In the genomic region with DNA sequence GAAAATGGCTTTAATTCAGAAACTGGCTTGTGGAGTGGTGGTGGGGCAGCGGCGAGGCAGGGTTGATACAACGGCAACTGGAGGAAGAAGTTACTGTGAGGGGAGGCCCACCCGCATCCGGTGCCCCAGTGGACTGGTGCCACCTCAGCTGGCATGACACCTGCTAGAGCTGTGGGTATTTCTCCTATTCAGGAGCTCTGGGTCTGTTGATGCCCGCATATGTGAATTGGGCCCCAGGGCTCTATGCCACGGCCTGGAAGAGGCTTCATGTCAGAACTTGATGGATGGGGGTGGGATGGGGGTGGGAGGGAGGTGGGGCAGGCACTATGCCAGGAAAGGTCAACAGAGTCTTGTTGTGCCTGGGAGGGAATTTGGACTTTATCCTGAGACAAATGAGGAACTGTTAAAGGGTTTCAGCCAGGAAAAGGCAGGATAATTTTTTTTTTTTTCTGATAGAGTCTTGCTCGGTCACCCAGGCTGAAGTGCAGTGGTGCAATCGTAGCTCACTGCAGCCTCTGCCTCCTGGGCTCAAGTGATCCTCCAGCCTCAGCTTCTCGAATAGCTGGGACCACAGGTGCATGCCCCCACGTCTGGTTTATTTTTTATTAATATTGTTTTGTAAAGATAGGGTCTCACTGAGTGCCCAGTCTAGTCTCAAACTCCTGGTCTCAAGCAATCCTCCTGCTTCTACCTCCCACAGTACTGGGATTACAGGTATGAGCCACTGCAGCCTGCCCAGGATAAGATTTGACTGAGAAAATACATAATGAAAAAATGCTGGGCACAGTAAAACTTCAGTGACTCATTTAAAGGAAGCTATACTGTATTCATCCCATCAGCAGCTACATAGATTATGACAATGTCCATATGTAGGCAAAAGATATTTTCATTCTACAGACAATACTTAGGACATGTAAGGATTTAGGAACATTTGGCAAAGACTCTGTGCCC, we compare ENCODE assay signal across 1 cellular context.
TF ChIP-seq lines count a peak whose summit lies in the region.

No MANE protein-coding gene starts in this region.

TF ChIP-seq in HepG2, 621 proteins besides CTCF, POLR2A, EP300 and RAD21 (continued from another document and continues in another):
- TF ChIP-seq MYC (CRISPR knock-in tag; IDR thresholded peaks at IDR 0.05; ENCODE audit: borderline replicate concordance) (0 out of 2 replicates have a peak, but pooled peaks have one; percentile 27), ERF (CRISPR knock-in tag; IDR thresholded peaks at IDR 0.05) (0 out of 2 replicates have a peak, but pooled peaks have one; percentile 49), TGIF2 (CRISPR knock-in tag; IDR thresholded peaks at IDR 0.05) (0 out of 2 replicates have a peak, but pooled peaks have one; percentile 53), ZNF274 (CRISPR knock-in tag; IDR thresholded peaks at IDR 0.05) (no peak), ATF7-NPFF (CRISPR knock-in tag; IDR thresholded peaks at IDR 0.05; ENCODE audit: low read depth) (no peak; the same call in 1 of the 2 replicates), PLRG1 (conservative IDR thresholded peaks at IDR 0.05) (no peak), NFATC3 (CRISPR knock-in tag; IDR thresholded peaks at IDR 0.05) (no peak), TCF7L2 (IDR thresholded peaks at IDR 0.05; ENCODE audit: low read depth, low read length) (no peak), KDM6A (CRISPR knock-in tag; IDR thresholded peaks at IDR 0.05; ENCODE audit: low read depth) (peak; percentile 60; the same call in 1 of the 2 replicates), TMF1 (CRISPR knock-in tag; IDR thresholded peaks at IDR 0.05; ENCODE audit: low read depth) (no peak), RFX3 (CRISPR knock-in tag; IDR thresholded peaks at IDR 0.05) (no peak), FOXO1 (CRISPR knock-in tag; IDR thresholded peaks at IDR 0.05) (peak; percentile 77), RBFOX2 (IDR thresholded peaks at IDR 0.05; ENCODE audit: low read depth, low read length) (no peak), ZMYM4 (CRISPR knock-in tag; IDR thresholded peaks at IDR 0.05) (no peak), MEIS1 (CRISPR knock-in tag; IDR thresholded peaks at IDR 0.05; ENCODE audit: borderline replicate concordance) (peak; percentile 92; the same call in 1 of the 2 replicates), GPN1 (CRISPR knock-in tag; IDR thresholded peaks at IDR 0.05; ENCODE audit: borderline replicate concordance) (no peak), REL (CRISPR knock-in tag; conservative IDR thresholded peaks at IDR 0.05) (no peak), ZFP36L1 (CRISPR knock-in tag; IDR thresholded peaks at IDR 0.05) (no peak), JDP2 (CRISPR knock-in tag; IDR thresholded peaks at IDR 0.05; ENCODE audit: borderline replicate concordance) (no peak), FOXK1 (CRISPR knock-in tag; IDR thresholded peaks at IDR 0.05; ENCODE audit: borderline replicate concordance, low read depth) (peak; percentile 45; the same call in 1 of the 2 replicates), AKAP8 (CRISPR knock-in tag; IDR thresholded peaks at IDR 0.05) (no peak), CBX5 (CRISPR knock-in tag; IDR thresholded peaks at IDR 0.05; ENCODE audit: borderline replicate concordance) (no peak), DNMT1 (CRISPR knock-in tag; IDR thresholded peaks at IDR 0.05) (no peak), BHLHE40 (IDR thresholded peaks at IDR 0.05; ENCODE audit: low read length) (no peak), ZNF839 (CRISPR knock-in tag; IDR thresholded peaks at IDR 0.05; ENCODE audit: borderline replicate concordance) (no peak), HNRNPK (IDR thresholded peaks at IDR 0.05; ENCODE audit: low read depth, low read length, poor library complexity, severe bottlenecking) (peak; percentile 60), POGZ (CRISPR knock-in tag; IDR thresholded peaks at IDR 0.05) (peak; percentile 61), ZNF431 (CRISPR knock-in tag; IDR thresholded peaks at IDR 0.05; ENCODE audit: borderline replicate concordance, low read depth) (0 out of 2 replicates have a peak, but pooled peaks have one; percentile 36), ZSCAN22 (CRISPR knock-in tag; IDR thresholded peaks at IDR 0.05) (no peak), EED (CRISPR knock-in tag; IDR thresholded peaks at IDR 0.05) (no peak), NCOR1 (IDR thresholded peaks at IDR 0.05; ENCODE audit: borderline replicate concordance, low read length) (peak; percentile 56; the same call in 1 of the 2 replicates), ZNF329 (CRISPR knock-in tag; IDR thresholded peaks at IDR 0.05; ENCODE audit: low read depth) (no peak), ATRX (CRISPR knock-in tag; IDR thresholded peaks at IDR 0.05; ENCODE audit: borderline replicate concordance) (no peak), NRL (CRISPR knock-in tag; IDR thresholded peaks at IDR 0.05; ENCODE audit: borderline replicate concordance) (0 out of 2 replicates have a peak, but pooled peaks have one; percentile 7), ZNF607 (CRISPR knock-in tag; IDR thresholded peaks at IDR 0.05; ENCODE audit: borderline replicate concordance) (no peak), ZIK1 (CRISPR knock-in tag; IDR thresholded peaks at IDR 0.05; ENCODE audit: borderline replicate concordance, low read depth) (no peak), PPARG (CRISPR knock-in tag; conservative IDR thresholded peaks at IDR 0.05) (0 out of 2 replicates have a peak, but pooled peaks have one; percentile 20), ZNF282 (IDR thresholded peaks at IDR 0.05; ENCODE audit: partially characterized antibody) (no peak), ZNF737 (CRISPR knock-in tag; IDR thresholded peaks at IDR 0.05; ENCODE audit: borderline replicate concordance) (no peak), FOXC1 (CRISPR knock-in tag; IDR thresholded peaks at IDR 0.05; ENCODE audit: borderline replicate concordance) (peak; percentile 71; the same call in 1 of the 2 replicates), U2AF2 (IDR thresholded peaks at IDR 0.05; ENCODE audit: low read depth, low read length) (no peak)
- TF ChIP-seq, protein P1, sequence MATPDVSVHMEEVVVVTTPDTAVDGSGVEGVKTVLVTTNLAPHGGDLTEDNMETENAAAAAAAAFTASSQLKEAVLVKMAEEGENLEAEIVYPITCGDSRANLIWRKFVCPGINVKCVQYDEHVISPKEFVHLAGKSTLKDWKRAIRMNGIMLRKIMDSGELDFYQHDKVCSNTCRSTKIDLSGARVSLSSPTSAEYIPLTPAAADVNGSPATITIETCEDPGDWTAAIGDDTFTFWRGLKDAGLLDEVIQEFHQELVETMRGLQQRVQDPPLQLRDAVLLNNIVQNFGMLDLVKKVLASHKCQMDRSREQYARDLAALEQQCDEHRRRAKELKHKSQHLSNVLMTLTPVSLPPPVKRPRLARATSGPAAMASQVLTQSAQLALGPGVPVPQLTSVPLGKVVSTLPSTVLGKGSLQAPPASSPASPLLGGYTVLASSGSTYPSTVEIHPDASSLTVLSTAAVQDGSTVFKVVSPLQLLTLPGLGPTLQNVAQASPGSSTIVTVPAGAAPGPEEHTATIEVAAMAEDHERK (CRISPR knock-in tag; IDR thresholded peaks at IDR 0.05; ENCODE audit: low read depth): no peak
- TF ChIP-seq, protein P2, sequence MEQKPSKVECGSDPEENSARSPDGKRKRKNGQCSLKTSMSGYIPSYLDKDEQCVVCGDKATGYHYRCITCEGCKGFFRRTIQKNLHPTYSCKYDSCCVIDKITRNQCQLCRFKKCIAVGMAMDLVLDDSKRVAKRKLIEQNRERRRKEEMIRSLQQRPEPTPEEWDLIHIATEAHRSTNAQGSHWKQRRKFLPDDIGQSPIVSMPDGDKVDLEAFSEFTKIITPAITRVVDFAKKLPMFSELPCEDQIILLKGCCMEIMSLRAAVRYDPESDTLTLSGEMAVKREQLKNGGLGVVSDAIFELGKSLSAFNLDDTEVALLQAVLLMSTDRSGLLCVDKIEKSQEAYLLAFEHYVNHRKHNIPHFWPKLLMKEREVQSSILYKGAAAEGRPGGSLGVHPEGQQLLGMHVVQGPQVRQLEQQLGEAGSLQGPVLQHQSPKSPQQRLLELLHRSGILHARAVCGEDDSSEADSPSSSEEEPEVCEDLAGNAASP (CRISPR knock-in tag; IDR thresholded peaks at IDR 0.05; ENCODE audit: borderline replicate concordance): peak; percentile 81
- TF ChIP-seq, protein P3, sequence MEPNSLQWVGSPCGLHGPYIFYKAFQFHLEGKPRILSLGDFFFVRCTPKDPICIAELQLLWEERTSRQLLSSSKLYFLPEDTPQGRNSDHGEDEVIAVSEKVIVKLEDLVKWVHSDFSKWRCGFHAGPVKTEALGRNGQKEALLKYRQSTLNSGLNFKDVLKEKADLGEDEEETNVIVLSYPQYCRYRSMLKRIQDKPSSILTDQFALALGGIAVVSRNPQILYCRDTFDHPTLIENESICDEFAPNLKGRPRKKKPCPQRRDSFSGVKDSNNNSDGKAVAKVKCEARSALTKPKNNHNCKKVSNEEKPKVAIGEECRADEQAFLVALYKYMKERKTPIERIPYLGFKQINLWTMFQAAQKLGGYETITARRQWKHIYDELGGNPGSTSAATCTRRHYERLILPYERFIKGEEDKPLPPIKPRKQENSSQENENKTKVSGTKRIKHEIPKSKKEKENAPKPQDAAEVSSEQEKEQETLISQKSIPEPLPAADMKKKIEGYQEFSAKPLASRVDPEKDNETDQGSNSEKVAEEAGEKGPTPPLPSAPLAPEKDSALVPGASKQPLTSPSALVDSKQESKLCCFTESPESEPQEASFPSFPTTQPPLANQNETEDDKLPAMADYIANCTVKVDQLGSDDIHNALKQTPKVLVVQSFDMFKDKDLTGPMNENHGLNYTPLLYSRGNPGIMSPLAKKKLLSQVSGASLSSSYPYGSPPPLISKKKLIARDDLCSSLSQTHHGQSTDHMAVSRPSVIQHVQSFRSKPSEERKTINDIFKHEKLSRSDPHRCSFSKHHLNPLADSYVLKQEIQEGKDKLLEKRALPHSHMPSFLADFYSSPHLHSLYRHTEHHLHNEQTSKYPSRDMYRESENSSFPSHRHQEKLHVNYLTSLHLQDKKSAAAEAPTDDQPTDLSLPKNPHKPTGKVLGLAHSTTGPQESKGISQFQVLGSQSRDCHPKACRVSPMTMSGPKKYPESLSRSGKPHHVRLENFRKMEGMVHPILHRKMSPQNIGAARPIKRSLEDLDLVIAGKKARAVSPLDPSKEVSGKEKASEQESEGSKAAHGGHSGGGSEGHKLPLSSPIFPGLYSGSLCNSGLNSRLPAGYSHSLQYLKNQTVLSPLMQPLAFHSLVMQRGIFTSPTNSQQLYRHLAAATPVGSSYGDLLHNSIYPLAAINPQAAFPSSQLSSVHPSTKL (CRISPR knock-in tag; IDR thresholded peaks at IDR 0.05): peak; percentile 80
- TF ChIP-seq, protein P4, sequence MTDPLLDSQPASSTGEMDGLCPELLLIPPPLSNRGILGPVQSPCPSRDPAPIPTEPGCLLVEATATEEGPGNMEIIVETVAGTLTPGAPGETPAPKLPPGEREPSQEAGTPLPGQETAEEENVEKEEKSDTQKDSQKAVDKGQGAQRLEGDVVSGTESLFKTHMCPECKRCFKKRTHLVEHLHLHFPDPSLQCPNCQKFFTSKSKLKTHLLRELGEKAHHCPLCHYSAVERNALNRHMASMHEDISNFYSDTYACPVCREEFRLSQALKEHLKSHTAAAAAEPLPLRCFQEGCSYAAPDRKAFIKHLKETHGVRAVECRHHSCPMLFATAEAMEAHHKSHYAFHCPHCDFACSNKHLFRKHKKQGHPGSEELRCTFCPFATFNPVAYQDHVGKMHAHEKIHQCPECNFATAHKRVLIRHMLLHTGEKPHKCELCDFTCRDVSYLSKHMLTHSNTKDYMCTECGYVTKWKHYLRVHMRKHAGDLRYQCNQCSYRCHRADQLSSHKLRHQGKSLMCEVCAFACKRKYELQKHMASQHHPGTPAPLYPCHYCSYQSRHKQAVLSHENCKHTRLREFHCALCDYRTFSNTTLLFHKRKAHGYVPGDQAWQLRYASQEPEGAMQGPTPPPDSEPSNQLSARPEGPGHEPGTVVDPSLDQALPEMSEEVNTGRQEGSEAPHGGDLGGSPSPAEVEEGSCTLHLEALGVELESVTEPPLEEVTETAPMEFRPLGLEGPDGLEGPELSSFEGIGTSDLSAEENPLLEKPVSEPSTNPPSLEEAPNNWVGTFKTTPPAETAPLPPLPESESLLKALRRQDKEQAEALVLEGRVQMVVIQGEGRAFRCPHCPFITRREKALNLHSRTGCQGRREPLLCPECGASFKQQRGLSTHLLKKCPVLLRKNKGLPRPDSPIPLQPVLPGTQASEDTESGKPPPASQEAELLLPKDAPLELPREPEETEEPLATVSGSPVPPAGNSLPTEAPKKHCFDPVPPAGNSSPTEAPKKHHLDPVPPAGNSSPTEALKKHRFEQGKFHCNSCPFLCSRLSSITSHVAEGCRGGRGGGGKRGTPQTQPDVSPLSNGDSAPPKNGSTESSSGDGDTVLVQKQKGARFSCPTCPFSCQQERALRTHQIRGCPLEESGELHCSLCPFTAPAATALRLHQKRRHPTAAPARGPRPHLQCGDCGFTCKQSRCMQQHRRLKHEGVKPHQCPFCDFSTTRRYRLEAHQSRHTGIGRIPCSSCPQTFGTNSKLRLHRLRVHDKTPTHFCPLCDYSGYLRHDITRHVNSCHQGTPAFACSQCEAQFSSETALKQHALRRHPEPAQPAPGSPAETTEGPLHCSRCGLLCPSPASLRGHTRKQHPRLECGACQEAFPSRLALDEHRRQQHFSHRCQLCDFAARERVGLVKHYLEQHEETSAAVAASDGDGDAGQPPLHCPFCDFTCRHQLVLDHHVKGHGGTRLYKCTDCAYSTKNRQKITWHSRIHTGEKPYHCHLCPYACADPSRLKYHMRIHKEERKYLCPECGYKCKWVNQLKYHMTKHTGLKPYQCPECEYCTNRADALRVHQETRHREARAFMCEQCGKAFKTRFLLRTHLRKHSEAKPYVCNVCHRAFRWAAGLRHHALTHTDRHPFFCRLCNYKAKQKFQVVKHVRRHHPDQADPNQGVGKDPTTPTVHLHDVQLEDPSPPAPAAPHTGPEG (CRISPR knock-in tag; IDR thresholded peaks at IDR 0.05): no peak; the same call in 1 of the 2 replicates
- TF ChIP-seq, protein P5, sequence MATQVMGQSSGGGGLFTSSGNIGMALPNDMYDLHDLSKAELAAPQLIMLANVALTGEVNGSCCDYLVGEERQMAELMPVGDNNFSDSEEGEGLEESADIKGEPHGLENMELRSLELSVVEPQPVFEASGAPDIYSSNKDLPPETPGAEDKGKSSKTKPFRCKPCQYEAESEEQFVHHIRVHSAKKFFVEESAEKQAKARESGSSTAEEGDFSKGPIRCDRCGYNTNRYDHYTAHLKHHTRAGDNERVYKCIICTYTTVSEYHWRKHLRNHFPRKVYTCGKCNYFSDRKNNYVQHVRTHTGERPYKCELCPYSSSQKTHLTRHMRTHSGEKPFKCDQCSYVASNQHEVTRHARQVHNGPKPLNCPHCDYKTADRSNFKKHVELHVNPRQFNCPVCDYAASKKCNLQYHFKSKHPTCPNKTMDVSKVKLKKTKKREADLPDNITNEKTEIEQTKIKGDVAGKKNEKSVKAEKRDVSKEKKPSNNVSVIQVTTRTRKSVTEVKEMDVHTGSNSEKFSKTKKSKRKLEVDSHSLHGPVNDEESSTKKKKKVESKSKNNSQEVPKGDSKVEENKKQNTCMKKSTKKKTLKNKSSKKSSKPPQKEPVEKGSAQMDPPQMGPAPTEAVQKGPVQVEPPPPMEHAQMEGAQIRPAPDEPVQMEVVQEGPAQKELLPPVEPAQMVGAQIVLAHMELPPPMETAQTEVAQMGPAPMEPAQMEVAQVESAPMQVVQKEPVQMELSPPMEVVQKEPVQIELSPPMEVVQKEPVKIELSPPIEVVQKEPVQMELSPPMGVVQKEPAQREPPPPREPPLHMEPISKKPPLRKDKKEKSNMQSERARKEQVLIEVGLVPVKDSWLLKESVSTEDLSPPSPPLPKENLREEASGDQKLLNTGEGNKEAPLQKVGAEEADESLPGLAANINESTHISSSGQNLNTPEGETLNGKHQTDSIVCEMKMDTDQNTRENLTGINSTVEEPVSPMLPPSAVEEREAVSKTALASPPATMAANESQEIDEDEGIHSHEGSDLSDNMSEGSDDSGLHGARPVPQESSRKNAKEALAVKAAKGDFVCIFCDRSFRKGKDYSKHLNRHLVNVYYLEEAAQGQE (IDR thresholded peaks at IDR 0.05; ENCODE audit: borderline replicate concordance in 1 of 2, low read depth in 1 of 2, low read length in 2 of 2): 0 out of 4 replicates have a peak, but pooled peaks of 1 of the 2 experiments have one; percentile 32
